ENCODE assay signal across 1 cellular context in the genomic region with DNA sequence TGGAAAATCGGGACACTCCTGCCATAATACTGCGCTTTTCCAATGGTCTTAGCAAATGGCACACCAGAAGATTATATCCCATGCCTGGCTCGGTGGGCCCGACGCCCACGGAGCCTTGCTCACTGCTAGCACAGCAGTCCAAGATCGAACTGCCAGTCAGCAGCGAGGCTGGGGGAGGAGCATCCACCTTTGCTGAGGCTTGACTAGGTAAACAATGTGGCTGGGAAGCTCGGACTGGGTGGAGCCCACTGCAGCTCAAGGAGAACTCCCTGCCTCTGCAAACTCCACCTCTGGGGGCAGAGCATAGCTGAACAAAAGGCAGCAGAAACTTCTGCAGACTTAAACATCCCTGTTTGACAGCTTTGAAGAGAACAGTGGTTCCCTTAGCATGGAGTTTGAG.
TF ChIP-seq lines count a peak whose summit lies in the region.

No MANE protein-coding gene starts in this region.

TF ChIP-seq in K562, 482 proteins besides CTCF, POLR2A, EP300 and RAD21:
- TF ChIP-seq, protein P1, sequence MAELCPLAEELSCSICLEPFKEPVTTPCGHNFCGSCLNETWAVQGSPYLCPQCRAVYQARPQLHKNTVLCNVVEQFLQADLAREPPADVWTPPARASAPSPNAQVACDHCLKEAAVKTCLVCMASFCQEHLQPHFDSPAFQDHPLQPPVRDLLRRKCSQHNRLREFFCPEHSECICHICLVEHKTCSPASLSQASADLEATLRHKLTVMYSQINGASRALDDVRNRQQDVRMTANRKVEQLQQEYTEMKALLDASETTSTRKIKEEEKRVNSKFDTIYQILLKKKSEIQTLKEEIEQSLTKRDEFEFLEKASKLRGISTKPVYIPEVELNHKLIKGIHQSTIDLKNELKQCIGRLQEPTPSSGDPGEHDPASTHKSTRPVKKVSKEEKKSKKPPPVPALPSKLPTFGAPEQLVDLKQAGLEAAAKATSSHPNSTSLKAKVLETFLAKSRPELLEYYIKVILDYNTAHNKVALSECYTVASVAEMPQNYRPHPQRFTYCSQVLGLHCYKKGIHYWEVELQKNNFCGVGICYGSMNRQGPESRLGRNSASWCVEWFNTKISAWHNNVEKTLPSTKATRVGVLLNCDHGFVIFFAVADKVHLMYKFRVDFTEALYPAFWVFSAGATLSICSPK (IDR thresholded peaks at IDR 0.05; ENCODE audit: borderline replicate concordance) = no peak
- no peak for TF ChIP-seq HDGF (IDR thresholded peaks at IDR 0.05)
- TF ChIP-seq, protein P2, sequence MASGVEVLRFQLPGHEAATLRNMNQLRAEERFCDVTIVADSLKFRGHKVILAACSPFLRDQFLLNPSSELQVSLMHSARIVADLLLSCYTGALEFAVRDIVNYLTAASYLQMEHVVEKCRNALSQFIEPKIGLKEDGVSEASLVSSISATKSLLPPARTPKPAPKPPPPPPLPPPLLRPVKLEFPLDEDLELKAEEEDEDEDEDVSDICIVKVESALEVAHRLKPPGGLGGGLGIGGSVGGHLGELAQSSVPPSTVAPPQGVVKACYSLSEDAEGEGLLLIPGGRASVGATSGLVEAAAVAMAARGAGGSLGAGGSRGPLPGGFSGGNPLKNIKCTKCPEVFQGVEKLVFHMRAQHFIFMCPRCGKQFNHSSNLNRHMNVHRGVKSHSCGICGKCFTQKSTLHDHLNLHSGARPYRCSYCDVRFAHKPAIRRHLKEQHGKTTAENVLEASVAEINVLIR (CRISPR knock-in tag; IDR thresholded peaks at IDR 0.05) = no peak
- no peak for TF ChIP-seq HNRNPK (IDR thresholded peaks at IDR 0.05; ENCODE audit: low read depth, low read length, poor library complexity, severe bottlenecking)
- no peak for TF ChIP-seq KHSRP (IDR thresholded peaks at IDR 0.05)
- TF ChIP-seq, protein P3, sequence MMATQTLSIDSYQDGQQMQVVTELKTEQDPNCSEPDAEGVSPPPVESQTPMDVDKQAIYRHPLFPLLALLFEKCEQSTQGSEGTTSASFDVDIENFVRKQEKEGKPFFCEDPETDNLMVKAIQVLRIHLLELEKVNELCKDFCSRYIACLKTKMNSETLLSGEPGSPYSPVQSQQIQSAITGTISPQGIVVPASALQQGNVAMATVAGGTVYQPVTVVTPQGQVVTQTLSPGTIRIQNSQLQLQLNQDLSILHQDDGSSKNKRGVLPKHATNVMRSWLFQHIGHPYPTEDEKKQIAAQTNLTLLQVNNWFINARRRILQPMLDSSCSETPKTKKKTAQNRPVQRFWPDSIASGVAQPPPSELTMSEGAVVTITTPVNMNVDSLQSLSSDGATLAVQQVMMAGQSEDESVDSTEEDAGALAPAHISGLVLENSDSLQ (IDR thresholded peaks at IDR 0.05) = peak; percentile 62
- no peak for TF ChIP-seq RBM22 (IDR thresholded peaks at IDR 0.05; ENCODE audit: low read depth, low read length, poor library complexity, severe bottlenecking)
- TF ChIP-seq ZNF282 (CRISPR knock-in tag; IDR thresholded peaks at IDR 0.05) = no peak
- no peak for TF ChIP-seq SMC3 (conservative IDR thresholded peaks at IDR 0.05; ENCODE audit: insufficient read depth, low read depth, low read length)
- no peak for TF ChIP-seq SIN3A (IDR thresholded peaks at IDR 0.05; ENCODE audit: borderline replicate concordance in 2 of 2, control insufficient read depth in 1 of 2, low read depth in 2 of 2, low read length in 2 of 2)
- TF ChIP-seq, protein P4, sequence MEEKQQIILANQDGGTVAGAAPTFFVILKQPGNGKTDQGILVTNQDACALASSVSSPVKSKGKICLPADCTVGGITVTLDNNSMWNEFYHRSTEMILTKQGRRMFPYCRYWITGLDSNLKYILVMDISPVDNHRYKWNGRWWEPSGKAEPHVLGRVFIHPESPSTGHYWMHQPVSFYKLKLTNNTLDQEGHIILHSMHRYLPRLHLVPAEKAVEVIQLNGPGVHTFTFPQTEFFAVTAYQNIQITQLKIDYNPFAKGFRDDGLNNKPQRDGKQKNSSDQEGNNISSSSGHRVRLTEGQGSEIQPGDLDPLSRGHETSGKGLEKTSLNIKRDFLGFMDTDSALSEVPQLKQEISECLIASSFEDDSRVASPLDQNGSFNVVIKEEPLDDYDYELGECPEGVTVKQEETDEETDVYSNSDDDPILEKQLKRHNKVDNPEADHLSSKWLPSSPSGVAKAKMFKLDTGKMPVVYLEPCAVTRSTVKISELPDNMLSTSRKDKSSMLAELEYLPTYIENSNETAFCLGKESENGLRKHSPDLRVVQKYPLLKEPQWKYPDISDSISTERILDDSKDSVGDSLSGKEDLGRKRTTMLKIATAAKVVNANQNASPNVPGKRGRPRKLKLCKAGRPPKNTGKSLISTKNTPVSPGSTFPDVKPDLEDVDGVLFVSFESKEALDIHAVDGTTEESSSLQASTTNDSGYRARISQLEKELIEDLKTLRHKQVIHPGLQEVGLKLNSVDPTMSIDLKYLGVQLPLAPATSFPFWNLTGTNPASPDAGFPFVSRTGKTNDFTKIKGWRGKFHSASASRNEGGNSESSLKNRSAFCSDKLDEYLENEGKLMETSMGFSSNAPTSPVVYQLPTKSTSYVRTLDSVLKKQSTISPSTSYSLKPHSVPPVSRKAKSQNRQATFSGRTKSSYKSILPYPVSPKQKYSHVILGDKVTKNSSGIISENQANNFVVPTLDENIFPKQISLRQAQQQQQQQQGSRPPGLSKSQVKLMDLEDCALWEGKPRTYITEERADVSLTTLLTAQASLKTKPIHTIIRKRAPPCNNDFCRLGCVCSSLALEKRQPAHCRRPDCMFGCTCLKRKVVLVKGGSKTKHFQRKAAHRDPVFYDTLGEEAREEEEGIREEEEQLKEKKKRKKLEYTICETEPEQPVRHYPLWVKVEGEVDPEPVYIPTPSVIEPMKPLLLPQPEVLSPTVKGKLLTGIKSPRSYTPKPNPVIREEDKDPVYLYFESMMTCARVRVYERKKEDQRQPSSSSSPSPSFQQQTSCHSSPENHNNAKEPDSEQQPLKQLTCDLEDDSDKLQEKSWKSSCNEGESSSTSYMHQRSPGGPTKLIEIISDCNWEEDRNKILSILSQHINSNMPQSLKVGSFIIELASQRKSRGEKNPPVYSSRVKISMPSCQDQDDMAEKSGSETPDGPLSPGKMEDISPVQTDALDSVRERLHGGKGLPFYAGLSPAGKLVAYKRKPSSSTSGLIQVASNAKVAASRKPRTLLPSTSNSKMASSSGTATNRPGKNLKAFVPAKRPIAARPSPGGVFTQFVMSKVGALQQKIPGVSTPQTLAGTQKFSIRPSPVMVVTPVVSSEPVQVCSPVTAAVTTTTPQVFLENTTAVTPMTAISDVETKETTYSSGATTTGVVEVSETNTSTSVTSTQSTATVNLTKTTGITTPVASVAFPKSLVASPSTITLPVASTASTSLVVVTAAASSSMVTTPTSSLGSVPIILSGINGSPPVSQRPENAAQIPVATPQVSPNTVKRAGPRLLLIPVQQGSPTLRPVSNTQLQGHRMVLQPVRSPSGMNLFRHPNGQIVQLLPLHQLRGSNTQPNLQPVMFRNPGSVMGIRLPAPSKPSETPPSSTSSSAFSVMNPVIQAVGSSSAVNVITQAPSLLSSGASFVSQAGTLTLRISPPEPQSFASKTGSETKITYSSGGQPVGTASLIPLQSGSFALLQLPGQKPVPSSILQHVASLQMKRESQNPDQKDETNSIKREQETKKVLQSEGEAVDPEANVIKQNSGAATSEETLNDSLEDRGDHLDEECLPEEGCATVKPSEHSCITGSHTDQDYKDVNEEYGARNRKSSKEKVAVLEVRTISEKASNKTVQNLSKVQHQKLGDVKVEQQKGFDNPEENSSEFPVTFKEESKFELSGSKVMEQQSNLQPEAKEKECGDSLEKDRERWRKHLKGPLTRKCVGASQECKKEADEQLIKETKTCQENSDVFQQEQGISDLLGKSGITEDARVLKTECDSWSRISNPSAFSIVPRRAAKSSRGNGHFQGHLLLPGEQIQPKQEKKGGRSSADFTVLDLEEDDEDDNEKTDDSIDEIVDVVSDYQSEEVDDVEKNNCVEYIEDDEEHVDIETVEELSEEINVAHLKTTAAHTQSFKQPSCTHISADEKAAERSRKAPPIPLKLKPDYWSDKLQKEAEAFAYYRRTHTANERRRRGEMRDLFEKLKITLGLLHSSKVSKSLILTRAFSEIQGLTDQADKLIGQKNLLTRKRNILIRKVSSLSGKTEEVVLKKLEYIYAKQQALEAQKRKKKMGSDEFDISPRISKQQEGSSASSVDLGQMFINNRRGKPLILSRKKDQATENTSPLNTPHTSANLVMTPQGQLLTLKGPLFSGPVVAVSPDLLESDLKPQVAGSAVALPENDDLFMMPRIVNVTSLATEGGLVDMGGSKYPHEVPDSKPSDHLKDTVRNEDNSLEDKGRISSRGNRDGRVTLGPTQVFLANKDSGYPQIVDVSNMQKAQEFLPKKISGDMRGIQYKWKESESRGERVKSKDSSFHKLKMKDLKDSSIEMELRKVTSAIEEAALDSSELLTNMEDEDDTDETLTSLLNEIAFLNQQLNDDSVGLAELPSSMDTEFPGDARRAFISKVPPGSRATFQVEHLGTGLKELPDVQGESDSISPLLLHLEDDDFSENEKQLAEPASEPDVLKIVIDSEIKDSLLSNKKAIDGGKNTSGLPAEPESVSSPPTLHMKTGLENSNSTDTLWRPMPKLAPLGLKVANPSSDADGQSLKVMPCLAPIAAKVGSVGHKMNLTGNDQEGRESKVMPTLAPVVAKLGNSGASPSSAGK (IDR thresholded peaks at IDR 0.05) = no peak
- no peak for TF ChIP-seq RBM15 (IDR thresholded peaks at IDR 0.05; ENCODE audit: insufficient read depth, low read length)
- TF ChIP-seq FIP1L1 (IDR thresholded peaks at IDR 0.05; ENCODE audit: low read depth, low read length, poor library complexity, severe bottlenecking) = no peak
- 0 out of 2 replicates have a peak, but pooled peaks have one; percentile 13 for TF ChIP-seq EGR1 (conservative IDR thresholded peaks at IDR 0.05)
